In genomic region chr2:83522891-83523493, GRCh38 we compare ENCODE assay signal across 21 cellular contexts.
DNase-seq lines count a peak whose midpoint lies in the region; ATAC-seq, FAIRE-seq and TF ChIP-seq lines count a peak whose summit lies in the region.
"Had no signal": no experiment of that assay in that cellular context is flagged by ENCODE, and none has a peak within 500 bp of the region (broad histone marks: within the 10 kb centered on the region; RNA-seq: fewer than 3 reads in every experiment).

No MANE protein-coding gene starts in this region.

- TF ChIP-seq POLR2A in HepG2 (IDR thresholded peaks at IDR 0.05; ENCODE audit: insufficient read depth in 1 of 2, low read depth in 2 of 2, low read length in 2 of 2), result no peak
- no peak for TF ChIP-seq POLR2A in K562 (conservative IDR thresholded peaks at IDR 0.05)
- no peak for TF ChIP-seq POLR2A in right lobe of liver (IDR thresholded peaks at IDR 0.05)

- no peak overlapping the region for H3K4me3 ChIP-seq in liver (ENCODE audit: low read depth in 1 of 3, low read length in 3 of 3)
- no peak overlapping the region for H3K4me3 ChIP-seq in HepG2 (replicated peaks in 1 of 3; ENCODE audit: insufficient read depth in 1 of 3, low read depth in 2 of 3, low read length in 3 of 3)
- no peak overlapping the region for H3K4me3 ChIP-seq in K562
- no peak overlapping the region for H3K4me3 ChIP-seq in right lobe of liver
- H3K4me3 ChIP-seq: A549; BLaER1 treated with 17β-estradiol and CSF1 and Interleukin-3, amounts not matched to agents 10 nM and 100 nM had no signal

- H3K4me2 ChIP-seq in HepG2 (ENCODE audit: low read depth, low read length) (no peak overlapping the region), K562 (ENCODE audit: insufficient read depth, low read length) (no peak overlapping the region)
- H3K4me2 ChIP-seq: A549; BLaER1 treated with 17β-estradiol and CSF1 and Interleukin-3, amounts not matched to agents 10 nM and 100 nM had no signal

- TF ChIP-seq RAD21 in liver (IDR thresholded peaks at IDR 0.05) (peak; percentile 33 to 61), HepG2 (CRISPR knock-in tag; IDR thresholded peaks at IDR 0.05) (no peak), K562 (CRISPR knock-in tag; conservative IDR thresholded peaks at IDR 0.05 in 1 of 2, IDR thresholded peaks at IDR 0.05 in 1 of 2) (no peak)

- CTCF ChIA-PET in HepG2 (lab: Yijun Ruan, JAX; ENCODE audit: low intra/inter-chr PET ratio, low total read pairs) (no interaction called here), K562 (lab: Yijun Ruan, JAX; ENCODE audit: low intra/inter-chr PET ratio) (no interaction called here)

- H4K20me1 ChIP-seq in HepG2 (ENCODE audit: insufficient read depth, low read length) (no peaks in the 10 kb centered on the region), K562 (replicated peaks; ENCODE audit: control insufficient read depth, insufficient read depth, low read length) (no peaks in the 10 kb centered on the region)
- H4K20me1 ChIP-seq: BLaER1 treated with 17β-estradiol and CSF1 and Interleukin-3, amounts not matched to agents 10 nM and 100 nM had no signal

- peaks cover 0 to under 1% (median 0%) of the 10 kb centered on the region in 4 donors for H3K9me3 ChIP-seq in liver (ENCODE audit: control insufficient read depth in 4 of 4, low read length in 3 of 4)
- H3K9me3 ChIP-seq in HepG2 (ENCODE audit: low read length), result peaks cover 67% of the 10 kb centered on the region
- H3K9me3 ChIP-seq in K562 (replicated peaks; ENCODE audit: control insufficient read depth, insufficient read depth, low read depth, low read length), result no peaks in the 10 kb centered on the region
- no peaks in the 10 kb centered on the region for H3K9me3 ChIP-seq in right lobe of liver
- H3K9me3 ChIP-seq: A549, Caco-2 had no signal

- H3K9ac ChIP-seq in liver (ENCODE audit: low read depth in 1 of 2, low read length in 2 of 2) (no peak overlapping the region), HepG2 (ENCODE audit: insufficient read depth, low read depth, low read length) (no peak overlapping the region), K562 (ENCODE audit: insufficient read depth in 1 of 2, low read depth in 2 of 2, low read length in 2 of 2) (no peak overlapping the region)
- H3K9ac ChIP-seq: BLaER1 treated with 17β-estradiol and CSF1 and Interleukin-3, amounts not matched to agents 10 nM and 100 nM had no signal

- WGBS in liver, result 46% methylated on average over 4 of the region's 4 CpGs
- 26% methylated on average over 4 of the region's 4 CpGs for WGBS in HepG2 (ENCODE audit: low lambda C conversion rate)
- WGBS in K562 (ENCODE audit: insufficient coverage, low coverage, missing lambda C conversion rate), result 8% methylated on average over 4 of the region's 4 CpGs
- 33% methylated on average over 4 of the region's 4 CpGs for WGBS in right lobe of liver (ENCODE audit: insufficient coverage, low coverage, low lambda C conversion rate, missing lambda C conversion rate)

- no peaks in the 10 kb centered on the region for H3K27me3 ChIP-seq in liver (ENCODE audit: control insufficient read depth in 4 of 4, insufficient read depth in 4 of 4, low read length in 3 of 4)
- no peaks in the 10 kb centered on the region for H3K27me3 ChIP-seq in HepG2 (ENCODE audit: control insufficient read depth in 1 of 2, insufficient read depth in 2 of 2, low read length in 2 of 2)
- H3K27me3 ChIP-seq in K562 (ENCODE audit: control insufficient read depth in 2 of 2, insufficient read depth in 2 of 2, low read length in 2 of 2), result no peaks in the 10 kb centered on the region
- no peaks in the 10 kb centered on the region for H3K27me3 ChIP-seq in right lobe of liver
- H3K27me3 ChIP-seq: BLaER1 treated with 17β-estradiol and CSF1 and Interleukin-3, amounts not matched to agents 10 nM and 100 nM had no signal

- TF ChIP-seq CTCF in liver (IDR thresholded peaks at IDR 0.05; ENCODE audit: low read depth, low read length, missing input control) (no peak), HepG2 (CRISPR knock-in tag; IDR thresholded peaks at IDR 0.05) (no peak), K562 (IDR thresholded peaks at IDR 0.05 in 2 of 3, conservative IDR thresholded peaks at IDR 0.05 in 1 of 3; ENCODE audit: insufficient read depth in 2 of 3, low read depth in 1 of 3, low read length in 3 of 3) (no peak), right lobe of liver (IDR thresholded peaks at IDR 0.05) (no peak)

- H3K79me2 ChIP-seq in HepG2 (ENCODE audit: insufficient read depth, low read length) (no peaks in the 10 kb centered on the region), K562 (ENCODE audit: control insufficient read depth, insufficient read depth, low read length) (no peaks in the 10 kb centered on the region)

- TF ChIP-seq EP300 in HepG2 (IDR thresholded peaks at IDR 0.05; ENCODE audit: low read depth in 2 of 2, low read length in 2 of 2) (no peak), HepG2 (CRISPR knock-in tag; IDR thresholded peaks at IDR 0.05; ENCODE audit: borderline replicate concordance) (no peak), K562 (IDR thresholded peaks at IDR 0.05; ENCODE audit: low read length) (no peak)

- H3K27ac ChIP-seq in liver (ENCODE audit: low read depth in 1 of 2, low read length in 2 of 2) (peak overlapping the region in 1 of 2 donors; percentile 27), HepG2 (ENCODE audit: extremely low read length, insufficient read depth, low read length) (no peak overlapping the region), K562 (ENCODE audit: extremely low read depth, low read depth, low read length) (no peak overlapping the region), right lobe of liver (peak overlapping the region in 1 of 3 donors; percentile 72)
- H3K27ac ChIP-seq: 22Rv1; A549; BLaER1 treated with 17β-estradiol and CSF1 and Interleukin-3, amounts not matched to agents 10 nM and 100 nM; C4-2B had no signal

- no TSS peak for BruUV-seq in HepG2 (replicated peaks; lab: Mats Ljungman, UMichigan)
- no TSS peak for BruUV-seq in K562 (replicated peaks; lab: Mats Ljungman, UMichigan)

- FAIRE-seq in HepG2 (lab: Jason Lieb, UNC) (no peak), K562 (lab: Jason Lieb, UNC) (no peak)
- FAIRE-seq: A549, D721Med, G401.6, GM12891, GM19239 had no signal

- intact Hi-C loops in HepG2 (cut with micrococcal nuclease; ENCODE audit: unreplicated experiment) (no loop called here), K562 (cut with micrococcal nuclease) (no loop called here), right lobe of liver (cut with DNase I) (no loop called here)

- in situ Hi-C loops in HepG2 (cut with HindIII; ENCODE audit: extremely low pct_ligation_motif_present, low pct_unique_long_range_greater_than_20kb) (no loop called here), K562 (cut with MboI) (no loop called here)

- H3K4me1 ChIP-seq in liver (ENCODE audit: control insufficient read depth in 4 of 4, insufficient read depth in 4 of 4, low read length in 3 of 4), result peaks cover 0 to 3% (median under 1%) of the 10 kb centered on the region in 4 donors
- no peaks in the 10 kb centered on the region for H3K4me1 ChIP-seq in HepG2 (ENCODE audit: insufficient read depth, low read length)
- H3K4me1 ChIP-seq in K562 (replicated peaks in 1 of 2; ENCODE audit: control insufficient read depth in 2 of 2, insufficient read depth in 2 of 2, low read length in 2 of 2), result 0 out of 5 replicates have a peak, but pooled peaks cover 0 to 1% of the 10 kb centered on the region in 2 experiments
- H3K4me1 ChIP-seq in right lobe of liver, result peaks cover 0 to 7% (median 0%) of the 10 kb centered on the region in 4 donors
- H3K4me1 ChIP-seq: A549; BLaER1 treated with 17β-estradiol and CSF1 and Interleukin-3, amounts not matched to agents 10 nM and 100 nM; Caco-2 had no signal

- no peak for DNase-seq in HepG2 (ENCODE audit: low spot score)
- DNase-seq in K562 (ENCODE audit: extremely low read depth in 1 of 4, low spot score in 3 of 4), result no peak
- no peak for DNase-seq in right lobe of liver
- DNase-seq in NCI-H2029 (lab: John Stamatoyannopoulos, UW), result no peak
- DNase-seq: AML-193; Caco-2; Calu3; CD4-positive, alpha-beta T cell; CD8-positive, alpha-beta T cell; DMS79 treated with DMSO at 0.1 percent for 48 hours; GF-D8 had no signal

- no peak overlapping the region for H2AFZ ChIP-seq in HepG2 (ENCODE audit: low read length)
- H2AFZ ChIP-seq in K562 (ENCODE audit: low read depth, low read length), result peak overlapping the region; percentile 38; the same call in 1 of the 2 replicates

- POLR2A ChIA-PET in HepG2 (lab: Yijun Ruan, JAX), result no interaction called here
- POLR2A ChIA-PET in K562 (lab: Yijun Ruan, JAX), result no interaction called here

- ATAC-seq in HepG2, result no peak
- no peak for ATAC-seq in K562
- peak; percentile 80 to 93 (median 90) for ATAC-seq in right lobe of liver
- no peak for ATAC-seq in HG03520 (IDR thresholded peaks at IDR 0.05; ENCODE audit: unreplicated experiment)
- ATAC-seq: A549; CD8-positive, alpha-beta T cell had no signal

- H3K36me3 ChIP-seq in liver (ENCODE audit: control insufficient read depth in 4 of 4, insufficient read depth in 3 of 4, low read depth in 1 of 4, low read length in 3 of 4) (no peaks in the 10 kb centered on the region), HepG2 (replicated peaks in 1 of 2; ENCODE audit: control insufficient read depth in 1 of 2, insufficient read depth in 2 of 2, low read length in 2 of 2) (no peaks in the 10 kb centered on the region), K562 (ENCODE audit: control insufficient read depth, insufficient read depth, low read length) (no peaks in the 10 kb centered on the region), right lobe of liver (no peaks in the 10 kb centered on the region)
- H3K36me3 ChIP-seq: BLaER1 treated with 17β-estradiol and CSF1 and Interleukin-3, amounts not matched to agents 10 nM and 100 nM had no signal

- H3K9me1 ChIP-seq in K562 (ENCODE audit: control insufficient read depth, insufficient read depth, low read length), result no peaks in the 10 kb centered on the region

TF ChIP-seq in liver, 16 proteins besides CTCF, POLR2A, EP300 and RAD21 (continues in another document):
- TF ChIP-seq HNF4A (conservative IDR thresholded peaks at IDR 0.05) (peak; percentile 76 to 89), TAF1 (conservative IDR thresholded peaks at IDR 0.05) (no peak), NR2F2 (IDR thresholded peaks at IDR 0.05) (peak; percentile 9)

TF ChIP-seq in K562, 482 proteins besides CTCF, POLR2A, EP300 and RAD21 (continues in another document):
- TF ChIP-seq HEY1 (CRISPR knock-in tag; IDR thresholded peaks at IDR 0.05; ENCODE audit: borderline replicate concordance), result no peak
- TF ChIP-seq ILF3 (IDR thresholded peaks at IDR 0.05; ENCODE audit: borderline replicate concordance), result no peak

Comparison
In these comparisons a context has a peak if more than half of its experiments do, and no peak if none do; other contexts are left out.
1. ATAC-seq: peak in right lobe of liver (4 of 4); none in HepG2 (single experiment), K562 (single experiment) and HG03520 (single experiment).